ENCODE assay signal across 11 cellular contexts in genomic region chr1:58649555-58649954, GRCh38. TPM values are rescaled to one million over a fixed set of nuclear protein-coding genes. Genes with fewer than 3 reads are reported as not detected.
DNase-seq lines count a peak whose midpoint lies in the region; ATAC-seq and TF ChIP-seq lines count a peak whose summit lies in the region.
"Had no signal": no experiment of that assay in that cellular context is flagged by ENCODE, and none has a peak within 500 bp of the region (broad histone marks: within the 10 kb centered on the region; RNA-seq: fewer than 3 reads in every experiment).

No MANE protein-coding gene starts in this region.

- no peaks in the 10 kb centered on the region for H3K27me3 ChIP-seq in SK-N-SH (ENCODE audit: insufficient read depth)
- H3K27me3 ChIP-seq: suprapubic skin had no signal

- CTCF ChIA-PET in SK-N-SH (lab: Yijun Ruan, JAX) (interaction anchor here (7.5 kb wide), 1 partner anchor 134 kb away, joined by 94 read pairs; no protein-coding TSS in a partner anchor), Calu3 (lab: Charles Lee) (no interaction called here)

- H3K9me3 ChIP-seq in SK-N-SH (no peaks in the 10 kb centered on the region), T-helper 17 cell (ENCODE audit: control insufficient read depth, low read length, poor library complexity, severe bottlenecking) (no peaks in the 10 kb centered on the region)
- H3K9me3 ChIP-seq: suprapubic skin had no signal

- TF ChIP-seq RAD21 in SK-N-SH (IDR thresholded peaks at IDR 0.05; ENCODE audit: low read length): no peak

- H4K20me1 ChIP-seq in SK-N-SH (ENCODE audit: insufficient read depth): no peaks in the 10 kb centered on the region

- POLR2A ChIA-PET in SK-N-SH (lab: Yijun Ruan, JAX): no interaction called here

- no peak overlapping the region for H2AFZ ChIP-seq in SK-N-SH (ENCODE audit: low read depth)

- H3K9ac ChIP-seq in SK-N-SH: no peak overlapping the region

- no peaks in the 10 kb centered on the region for H3K9me3 Mint-ChIP-seq in Calu3 (ENCODE audit: low read depth, unreplicated experiment)
- no peaks in the 10 kb centered on the region for H3K9me3 Mint-ChIP-seq in activated T-helper 2 cell treated with anti-CD3 and anti-CD28 coated beads, Interferon-gamma antibody, Interleukin-2, Interleukin-4, amounts not matched to agents 10 μg/mL and 5 μg/mL and 100 μg/mL, durations not matched to agents 14 hours and 24 hours and 36 hours
- no peaks in the 10 kb centered on the region for H3K9me3 Mint-ChIP-seq in nephron progenitor cell

- no peaks in the 10 kb centered on the region; a peak in 2 of 4 replicates for H3K4me1 ChIP-seq in SK-N-SH (ENCODE audit: control insufficient read depth in 1 of 2, insufficient read depth in 2 of 2, low read depth in 1 of 2, low read length in 1 of 2)

- H3K4me1 Mint-ChIP-seq in Calu3 (ENCODE audit: low read depth, unreplicated experiment) (peaks cover 17% of the 10 kb centered on the region), T-helper 17 cell (peaks cover 22% of the 10 kb centered on the region), nephron progenitor cell (peaks cover 16% of the 10 kb centered on the region)
- peaks cover 19% of the 10 kb centered on the region for H3K4me1 Mint-ChIP-seq in activated T-helper 2 cell treated with anti-CD3 and anti-CD28 coated beads, Interferon-gamma antibody, Interleukin-2, Interleukin-4, amounts not matched to agents 10 μg/mL and 5 μg/mL and 100 μg/mL, durations not matched to agents 14 hours and 24 hours and 36 hours (ENCODE audit: low read depth)

- no peaks in the 10 kb centered on the region for H3K27me3 Mint-ChIP-seq in Calu3 (ENCODE audit: unreplicated experiment)
- no peaks in the 10 kb centered on the region for H3K27me3 Mint-ChIP-seq in T-helper 17 cell
- no peaks in the 10 kb centered on the region for H3K27me3 Mint-ChIP-seq in activated T-helper 2 cell treated with anti-CD3 and anti-CD28 coated beads, Interferon-gamma antibody, Interleukin-2, Interleukin-4, amounts not matched to agents 10 μg/mL and 5 μg/mL and 100 μg/mL, durations not matched to agents 14 hours and 24 hours and 36 hours (ENCODE audit: low read depth)
- H3K27me3 Mint-ChIP-seq in nephron progenitor cell (ENCODE audit: low read depth, poor library complexity): peaks cover 6% of the 10 kb centered on the region

- ATAC-seq in SK-N-SH treated with all-trans-retinoic acid at 6 μM for 48 hours (no peak), T-helper 17 cell (no peak), GM19328 (IDR thresholded peaks at IDR 0.05; ENCODE audit: unreplicated experiment) (no peak)

- TF ChIP-seq EP300 in SK-N-SH (IDR thresholded peaks at IDR 0.05; ENCODE audit: borderline replicate concordance in 1 of 2, low read depth in 1 of 2, low read length in 1 of 2): no peak

- H3K4me3 Mint-ChIP-seq in Calu3 (ENCODE audit: low read depth, unreplicated experiment) (no peak overlapping the region), T-helper 17 cell (peak overlapping the region; percentile 76), nephron progenitor cell (no peak overlapping the region)
- H3K4me3 Mint-ChIP-seq in activated T-helper 2 cell treated with anti-CD3 and anti-CD28 coated beads, Interferon-gamma antibody, Interleukin-2, Interleukin-4, amounts not matched to agents 10 μg/mL and 5 μg/mL and 100 μg/mL, durations not matched to agents 14 hours and 24 hours and 36 hours (ENCODE audit: low read depth): no peak overlapping the region

- DNase-seq in SK-N-SH (no peak), Calu3 (peak; percentile 13), T-helper 17 cell (no peak), kidney tubule cell (ENCODE audit: low spot score) (peak; percentile 33), nephron progenitor cell (no peak)
- DNase-seq in activated T-helper 2 cell treated with anti-CD3 and anti-CD28 coated beads, Interferon-gamma antibody, Interleukin-2, Interleukin-4, amounts not matched to agents 10 μg/mL and 5 μg/mL and 100 μg/mL, durations not matched to agents 14 hours and 24 hours and 36 hours (ENCODE audit: low spot score): no peak
- DNase-seq: NCI-H1436 treated with DMSO at 0.1 percent for 48 hours, T1000 had no signal

- no peaks in the 10 kb centered on the region for H3K79me2 ChIP-seq in SK-N-SH (ENCODE audit: insufficient read depth)

- no peak overlapping the region for H3K4me2 ChIP-seq in SK-N-SH

- no peak overlapping the region for H3K4me3 ChIP-seq in SK-N-SH (ENCODE audit: low read depth in 2 of 2, low read length in 1 of 2)
- H3K4me3 ChIP-seq: suprapubic skin had no signal

- intact Hi-C loops in Calu3 (cut with micrococcal nuclease; ENCODE audit: unreplicated experiment): no loop called here
- intact Hi-C loops in activated T-helper 2 cell treated with anti-CD3 and anti-CD28 coated beads, Interferon-gamma antibody, Interleukin-2, Interleukin-4, amounts not matched to agents 10 μg/mL and 5 μg/mL and 100 μg/mL, durations not matched to agents 14 hours and 24 hours and 36 hours (cut with micrococcal nuclease): no loop called here

- TF ChIP-seq CTCF in SK-N-SH (IDR thresholded peaks at IDR 0.05) (no peak), Calu3 (IDR thresholded peaks at IDR 0.05; ENCODE audit: unreplicated experiment) (no peak), nephron progenitor cell (IDR thresholded peaks at IDR 0.05) (no peak)

- BruUV-seq in Calu3 (replicated peaks; lab: Mats Ljungman, UMichigan): no TSS peak

- H3K36me3 Mint-ChIP-seq in Calu3 (ENCODE audit: insufficient read depth, unreplicated experiment): no peaks in the 10 kb centered on the region
- peaks cover 4% of the 10 kb centered on the region for H3K36me3 Mint-ChIP-seq in T-helper 17 cell (ENCODE audit: low read depth)
- peaks cover 19% of the 10 kb centered on the region for H3K36me3 Mint-ChIP-seq in activated T-helper 2 cell treated with anti-CD3 and anti-CD28 coated beads, Interferon-gamma antibody, Interleukin-2, Interleukin-4, amounts not matched to agents 10 μg/mL and 5 μg/mL and 100 μg/mL, durations not matched to agents 14 hours and 24 hours and 36 hours (ENCODE audit: low read depth)
- H3K36me3 Mint-ChIP-seq in nephron progenitor cell (ENCODE audit: low read depth): no peaks in the 10 kb centered on the region

- no peaks in the 10 kb centered on the region for H3K9me2 ChIP-seq in SK-N-SH

- H3F3A ChIP-seq in SK-N-SH (replicated peaks; ENCODE audit: insufficient read depth): peaks cover 10% of the 10 kb centered on the region

- H3K27ac Mint-ChIP-seq in Calu3 (ENCODE audit: unreplicated experiment): no peak overlapping the region
- no peak overlapping the region for H3K27ac Mint-ChIP-seq in T-helper 17 cell
- no peak overlapping the region for H3K27ac Mint-ChIP-seq in activated T-helper 2 cell treated with anti-CD3 and anti-CD28 coated beads, Interferon-gamma antibody, Interleukin-2, Interleukin-4, amounts not matched to agents 10 μg/mL and 5 μg/mL and 100 μg/mL, durations not matched to agents 14 hours and 24 hours and 36 hours
- H3K27ac Mint-ChIP-seq in nephron progenitor cell: no peak overlapping the region

- whole genome bisulfite sequencing in SK-N-SH (ENCODE audit: low lambda C conversion rate): 59% methylated on average over 5 of the region's 5 CpGs

- peaks cover 3 to 16% of the 10 kb centered on the region in 2 experiments for H3K36me3 ChIP-seq in SK-N-SH (replicated peaks in 1 of 2; ENCODE audit: control insufficient read depth in 1 of 2, insufficient read depth in 2 of 2, low read length in 1 of 2)
- H3K36me3 ChIP-seq: suprapubic skin had no signal

- H3K27ac ChIP-seq in SK-N-SH (ENCODE audit: low read depth in 2 of 2, low read length in 1 of 2): no peak overlapping the region
- H3K27ac ChIP-seq: suprapubic skin had no signal

TF ChIP-seq in SK-N-SH, 30 proteins besides CTCF, POLR2A, EP300 and RAD21:
- TF ChIP-seq ELF1 (IDR thresholded peaks at IDR 0.05) (no peak), NFIC (IDR thresholded peaks at IDR 0.05; ENCODE audit: borderline replicate concordance) (peak; percentile 50; the same call in 1 of the 2 replicates)
TF ChIP-seq in SK-N-SH: peak in this region for 1.

TF ChIP-seq in SK-N-SH treated with all-trans-retinoic acid at 6 μM for 48 hours, 23 proteins besides CTCF, POLR2A, EP300 and RAD21 (continues in another document):
- TF ChIP-seq ESRRG (CRISPR knock-in tag; IDR thresholded peaks at IDR 0.05) (no peak), ZNF8 (CRISPR knock-in tag; IDR thresholded peaks at IDR 0.05) (no peak), CREB5 (CRISPR knock-in tag; IDR thresholded peaks at IDR 0.05; ENCODE audit: low read depth) (no peak)

RNA-seq across cellular contexts. Expression of gene MYSM1, which starts 50.3 kb away (rescaled TPM):
- polyA plus RNA-seq in SK-N-SH (2012; rRNA removed): 10.7 and 14.2 TPM in 2 replicates
- 5.5 and 7.0 TPM in 2 replicates for polyA plus RNA-seq in SK-N-SH (2012; cell fraction: cytosol; rRNA removed)
- polyA plus RNA-seq in SK-N-SH (2012; cell fraction: nucleus; rRNA removed): 18.6 and 49.2 TPM in 2 replicates
- total RNA-seq in Calu3 (2022): 44.6 and 48.2 TPM in 2 replicates
- 10 to 100 TPM; 54.1 to 63.7 TPM for total RNA-seq in T-helper 17 cell
- 44.3 and 50.1 TPM in 2 replicates for total RNA-seq in activated T-helper 2 cell treated with anti-CD3 and anti-CD28 coated beads, Interferon-gamma antibody, Interleukin-2, Interleukin-4, amounts not matched to agents 10 μg/mL and 5 μg/mL and 100 μg/mL, durations not matched to agents 14 hours and 24 hours and 36 hours

Comparison
In these comparisons a context has a peak if more than half of its experiments do, and no peak if none do; other contexts are left out.
1. DNase-seq: peak in Calu3 (single experiment) and kidney tubule cell (single experiment); none in SK-N-SH (single experiment), T-helper 17 cell (0 of 3), activated T-helper 2 cell treated with anti-CD3 and anti-CD28 coated beads, Interferon-gamma antibody, Interleukin-2, Interleukin-4, amounts not matched to agents 10 μg/mL and 5 μg/mL and 100 μg/mL, durations not matched to agents 14 hours and 24 hours and 36 hours (single experiment) and nephron progenitor cell (single experiment).